Comparison of ENCODE assay signal across 7 cellular contexts in the genomic region with DNA sequence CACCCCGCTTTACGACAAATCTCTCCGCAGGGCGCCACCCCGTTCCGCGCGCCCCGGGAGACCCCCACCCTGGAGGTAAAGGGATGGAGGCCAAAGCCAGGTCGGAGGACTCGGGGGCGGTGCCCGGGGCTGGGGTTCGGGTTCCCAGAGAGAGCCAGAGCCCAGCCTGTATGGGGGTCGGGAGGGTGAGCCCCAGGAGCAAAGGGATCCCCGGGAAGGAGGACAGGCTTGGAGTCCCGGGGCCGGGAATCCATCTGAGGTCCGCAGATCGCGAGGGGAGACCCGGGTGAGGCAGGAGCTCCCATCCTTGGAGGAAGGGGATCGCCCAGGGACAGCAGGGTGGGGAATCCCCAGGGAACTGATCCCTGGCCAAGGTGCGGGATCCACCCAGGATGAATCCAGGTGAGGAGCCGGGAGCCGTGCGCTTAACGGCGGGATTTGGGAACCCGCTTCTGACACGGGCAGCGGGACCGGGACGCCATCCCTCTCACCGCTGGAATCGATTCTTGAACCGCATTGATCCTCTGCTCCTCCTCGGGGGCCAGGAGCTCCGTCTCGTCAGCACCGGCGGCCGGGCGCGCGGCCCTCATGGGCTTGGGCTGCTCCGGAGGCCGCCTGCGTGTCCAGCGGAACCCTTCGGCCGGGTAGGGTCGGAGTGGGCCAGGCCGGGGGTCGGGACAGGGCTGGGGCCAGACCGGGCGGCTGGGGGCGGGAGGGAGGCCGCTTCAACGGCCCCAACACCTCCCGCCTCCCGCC. TPM values are rescaled to one million over a fixed set of nuclear protein-coding genes. Genes with fewer than 3 reads are reported as not detected.
A peak's percentile ranks its signal among the peaks of the same experiment; 100 is the strongest.
DNase-seq lines count a peak whose midpoint lies in the region; FAIRE-seq and TF ChIP-seq lines count a peak whose summit lies in the region.

A gene with protein sequence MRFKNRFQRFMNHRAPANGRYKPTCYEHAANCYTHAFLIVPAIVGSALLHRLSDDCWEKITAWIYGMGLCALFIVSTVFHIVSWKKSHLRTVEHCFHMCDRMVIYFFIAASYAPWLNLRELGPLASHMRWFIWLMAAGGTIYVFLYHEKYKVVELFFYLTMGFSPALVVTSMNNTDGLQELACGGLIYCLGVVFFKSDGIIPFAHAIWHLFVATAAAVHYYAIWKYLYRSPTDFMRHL (minus strand): TSS at position 657 of the 756 bp plus-strand sequence. CDS start 140 bp downstream, at position 517.

- TF ChIP-seq POLR2A in GM12891 (IDR thresholded peaks at IDR 0.05; ENCODE audit: low read depth, low read length): no peak

- H3K4me1 Mint-ChIP-seq in activated T-cell treated with anti-CD3 and anti-CD28 coated beads, Interleukin-2, amount 50 U/mL, for 24 hours (ENCODE audit: low read depth): peaks cover 50% of the 10 kb centered on the region

- no peaks in the 10 kb centered on the region for H3K9me2 ChIP-seq in GM23248 (ENCODE audit: insufficient read depth)
- no peaks in the 10 kb centered on the region for H3K9me2 ChIP-seq in Karpas-422 (replicated peaks; ENCODE audit: insufficient read depth, low read length)

- H3K18ac ChIP-seq in trophoblast cell (ENCODE audit: low read length): peak within 1 kb of the TSS; percentile 76

- H3K27me3 ChIP-seq in GM23248 (replicated peaks; ENCODE audit: insufficient read depth): no peaks in the 10 kb centered on the region; the same call in 1 of the 2 replicates
- H3K27me3 ChIP-seq in Karpas-422 (ENCODE audit: low read length): no peaks in the 10 kb centered on the region
- no peaks in the 10 kb centered on the region for H3K27me3 ChIP-seq in trophoblast cell (ENCODE audit: insufficient read depth, low read length)

- H2BK5ac ChIP-seq in trophoblast cell (ENCODE audit: low read depth, low read length, poor library complexity): peak within 1 kb of the TSS; percentile 95

- peak within 1 kb of the TSS; percentile 96 for H4K8ac ChIP-seq in trophoblast cell (ENCODE audit: low read depth, low read length)

- H3K4ac ChIP-seq in trophoblast cell (ENCODE audit: low read depth, low read length): peak within 1 kb of the TSS; percentile 72

- H2AFZ ChIP-seq in GM23248 (peak within 1 kb of the TSS; percentile 94), Karpas-422 (ENCODE audit: low read length) (no peak within 1 kb of the TSS), trophoblast cell (ENCODE audit: insufficient read depth, low read length, poor library complexity) (peak within 1 kb of the TSS; percentile 53)

- FAIRE-seq in GM12891 (lab: Jason Lieb, UNC): peak; percentile 52

- no peak within 1 kb of the TSS for H3K23ac ChIP-seq in trophoblast cell (ENCODE audit: low read length)

- H3K79me2 ChIP-seq in GM23248 (ENCODE audit: insufficient read depth) (peaks cover 5% of the 10 kb centered on the region; the same call in 1 of the 2 replicates), Karpas-422 (ENCODE audit: low read length) (peaks cover 53% of the 10 kb centered on the region), trophoblast cell (ENCODE audit: control insufficient read depth, insufficient read depth, low read length, poor library complexity) (peaks cover 11% of the 10 kb centered on the region)

- H4K91ac ChIP-seq in trophoblast cell (ENCODE audit: low read depth, low read length): peak within 1 kb of the TSS; percentile 87

- peaks cover 14% of the 10 kb centered on the region for H3K79me1 ChIP-seq in trophoblast cell (ENCODE audit: low read length)

- peak within 1 kb of the TSS; percentile 90 for H2AK5ac ChIP-seq in trophoblast cell (ENCODE audit: low read length)

- H3K4me3 ChIP-seq in GM23248 (peak within 1 kb of the TSS; percentile 77), Karpas-422 (ENCODE audit: low read length) (peak within 1 kb of the TSS; percentile 95), trophoblast cell (ENCODE audit: low read depth, low read length) (peak within 1 kb of the TSS; percentile 88)

- H3F3A ChIP-seq in GM23248 (ENCODE audit: insufficient read depth): no peaks in the 10 kb centered on the region

- H3K9ac ChIP-seq in GM23248 (peak within 1 kb of the TSS; percentile 79), Karpas-422 (ENCODE audit: low read length) (peak within 1 kb of the TSS; percentile 98), trophoblast cell (ENCODE audit: low read length) (peak within 1 kb of the TSS; percentile 81)

- in situ Hi-C loops in GM23248 (cut with MboI): no loop called here

- no peaks in the 10 kb centered on the region for H3K9me3 Mint-ChIP-seq in activated T-cell treated with anti-CD3 and anti-CD28 coated beads, Interleukin-2, amount 50 U/mL, for 24 hours

- peak within 1 kb of the TSS; percentile 86 for H2BK12ac ChIP-seq in trophoblast cell (ENCODE audit: low read length)

- H3K4me3 Mint-ChIP-seq in activated T-cell treated with anti-CD3 and anti-CD28 coated beads, Interleukin-2, amount 50 U/mL, for 24 hours: peak within 1 kb of the TSS; percentile 93

- H3K4me2 ChIP-seq in GM23248 (ENCODE audit: unreplicated experiment) (peak within 1 kb of the TSS; percentile 81), Karpas-422 (ENCODE audit: low read depth, low read length, poor library complexity, severe bottlenecking) (peak within 1 kb of the TSS; percentile 96), trophoblast cell (ENCODE audit: low read length) (peak within 1 kb of the TSS; percentile 85)

- peak within 1 kb of the TSS; percentile 93 for H3K27ac Mint-ChIP-seq in activated T-cell treated with anti-CD3 and anti-CD28 coated beads, Interleukin-2, amount 50 U/mL, for 24 hours

- 0 to 1% methylated on average over 48 to 60 of the region's 62 CpGs for WGBS in GM23248 (ENCODE audit: low coverage in 1 of 2, low lambda C conversion rate in 2 of 2, missing lambda C conversion rate in 2 of 2), 2 experiments
- WGBS in trophoblast cell (ENCODE audit: extremely low coverage, insufficient coverage, insufficient read length): no CpG with 5 or more reads among the region's 62 CpGs

- DNase-seq in GM12891 (ENCODE audit: insufficient read length, low spot score) (peak; percentile 25), GM23248 (peak; percentile 33), Karpas-422 (peak; percentile 70), head of caudate nucleus (peak in 31 of 42 donors; percentile 7 to 59 (median 29)), trophoblast cell (peak; percentile 51 to 64), T1000 (lab: John Stamatoyannopoulos, UW) (no peak)
- DNase-seq in activated T-cell treated with anti-CD3 and anti-CD28 coated beads, Interleukin-2, amount 50 U/mL, for 24 hours: peak; percentile 63

- peak within 1 kb of the TSS; percentile 27 for H2BK120ac ChIP-seq in trophoblast cell (ENCODE audit: insufficient read depth, low read length, poor library complexity)

- peaks cover 24% of the 10 kb centered on the region for H3K36me3 Mint-ChIP-seq in activated T-cell treated with anti-CD3 and anti-CD28 coated beads, Interleukin-2, amount 50 U/mL, for 24 hours (ENCODE audit: low read depth)

- H3K9me3 ChIP-seq in GM23248 (ENCODE audit: low read depth) (no peaks in the 10 kb centered on the region), Karpas-422 (ENCODE audit: low read length) (no peaks in the 10 kb centered on the region), trophoblast cell (ENCODE audit: insufficient read depth, low read depth, low read length) (no peaks in the 10 kb centered on the region)

- H3K36me3 ChIP-seq in GM23248 (ENCODE audit: low read depth) (no peaks in the 10 kb centered on the region), Karpas-422 (ENCODE audit: insufficient read depth, low read length) (peaks cover 18% of the 10 kb centered on the region), trophoblast cell (ENCODE audit: control insufficient read depth in 1 of 2, insufficient read depth in 2 of 2, low read length in 2 of 2) (no peaks in the 10 kb centered on the region)

- H3K4me1 ChIP-seq in GM23248 (ENCODE audit: insufficient read depth) (no peaks in the 10 kb centered on the region), Karpas-422 (ENCODE audit: low read length) (peaks cover 80% of the 10 kb centered on the region), trophoblast cell (ENCODE audit: control insufficient read depth in 1 of 2, insufficient read depth in 2 of 2, low read length in 2 of 2) (peaks cover 0 to 11% of the 10 kb centered on the region in 2 experiments)

- H3K27ac ChIP-seq in GM23248: no peak within 1 kb of the TSS
- peak within 1 kb of the TSS; percentile 95 for H3K27ac ChIP-seq in Karpas-422 (ENCODE audit: low read length)
- peak within 1 kb of the TSS; percentile 91 for H3K27ac ChIP-seq in trophoblast cell (ENCODE audit: low read depth, low read length)

- intact Hi-C loops in head of caudate nucleus (cut with DNase I): no loop called here

- H4K20me1 ChIP-seq in GM23248 (ENCODE audit: insufficient read depth): no peaks in the 10 kb centered on the region
- no peaks in the 10 kb centered on the region for H4K20me1 ChIP-seq in Karpas-422 (ENCODE audit: insufficient read depth, low read depth, low read length)

- H3K27me3 Mint-ChIP-seq in activated T-cell treated with anti-CD3 and anti-CD28 coated beads, Interleukin-2, amount 50 U/mL, for 24 hours: peaks cover 32% of the 10 kb centered on the region

- peak within 1 kb of the TSS; percentile 28 for H3K14ac ChIP-seq in trophoblast cell (ENCODE audit: low read length)

- peak within 1 kb of the TSS; percentile 58 for H4K12ac ChIP-seq in trophoblast cell (ENCODE audit: low read depth, low read length)

TF ChIP-seq in GM12891, 5 proteins besides CTCF, POLR2A, EP300 and RAD21:
- no peak for TF ChIP-seq PAX5 (IDR thresholded peaks at IDR 0.05; ENCODE audit: insufficient read depth, low read length, severe bottlenecking)
- no peak for TF ChIP-seq TAF1 (IDR thresholded peaks at IDR 0.05; ENCODE audit: low read depth, low read length)

RNA-seq across cellular contexts. Expression of the gene that starts here (rescaled TPM):
- 7.0 TPM for polyA plus RNA-seq in GM12891 (2012; ENCODE audit: low read depth, missing spikeins)
- total RNA-seq in GM23248 (2014; rRNA removed; shearing (Covaris generic)): 6.6 and 8.3 TPM in 2 replicates
- polyA plus RNA-seq in GM23248 (2016; fragmentation: Nextera tagmentation; extraction: Ambion mirVana): 6.0 and 6.7 TPM in 2 replicates
- 43.7 and 73.6 TPM in 2 replicates for total RNA-seq in Karpas-422 (2014; rRNA removed; shearing (Covaris generic); ENCODE audit: low replicate concordance)
- polyA plus RNA-seq in trophoblast cell (2013): 52.1 and 57.7 TPM in 2 replicates
